Comparison of ENCODE assay signal across 12 cellular contexts in the genomic region with DNA sequence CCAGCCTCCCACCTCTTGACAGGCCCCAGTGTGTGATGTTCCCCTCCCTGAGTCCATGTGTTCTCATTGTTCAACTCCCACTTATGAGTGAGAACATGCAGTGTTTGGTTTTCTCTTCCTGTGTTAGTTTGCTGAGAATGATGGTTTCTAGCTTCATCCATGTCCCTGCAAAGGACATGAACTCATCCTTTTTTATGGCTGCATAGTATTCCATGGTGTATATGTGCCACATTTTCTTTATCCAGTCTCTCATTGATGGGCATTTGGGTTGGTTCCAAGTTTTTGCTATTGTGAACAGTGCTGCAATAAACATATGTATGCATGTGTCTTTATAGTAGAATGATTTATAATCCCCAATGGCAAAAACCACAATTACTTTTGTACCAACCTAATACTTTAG. TPM values are rescaled to one million over a fixed set of nuclear protein-coding genes. Genes with fewer than 3 reads are reported as not detected.
"Had no signal": no experiment of that assay in that cellular context is flagged by ENCODE, and none has a peak within 500 bp of the region (broad histone marks: within the 10 kb centered on the region; RNA-seq: fewer than 3 reads in every experiment).

No MANE protein-coding gene starts in this region.

RNA-seq across cellular contexts. Expression of a gene that starts 20.6 kb away (rescaled TPM):
- total RNA-seq: OCI-LY7, PC-3, PC-9, Peyer's patch, Right ventricle myocardium inferior, Right ventricle myocardium superior, RPMI7951, SJCRH30, SJSA1, SK-MEL-5, T-cell had no signal
- polyA plus RNA-seq: SK-N-SH had no signal
